ENCODE assay signal across 9 cellular contexts in genomic region chr1:2810281-2810680, GRCh38.
"Had no signal": no experiment of that assay in that cellular context is flagged by ENCODE, and none has a peak within 500 bp of the region (broad histone marks: within the 10 kb centered on the region; RNA-seq: fewer than 3 reads in every experiment).

No MANE protein-coding gene starts in this region.

- ATAC-seq: HCT116, K562 had no signal

- H3K27ac ChIP-seq: GM23248, HL-60 had no signal

- H2AFZ ChIP-seq: GM23248 had no signal

- H3K4me1 ChIP-seq: HAP-1 had no signal

- H3K4me3 Mint-ChIP-seq: HFFc6 had no signal

- H3K9me3 ChIP-seq: HAP-1 had no signal

- H3K27ac Mint-ChIP-seq: HFFc6 had no signal

- H3K4me3 ChIP-seq: GM23248, HAP-1, K562 had no signal

- DNase-seq: GM23248, GOT3, H7, HFFc6, IMR-90 had no signal

- H3K36me3 ChIP-seq: HAP-1 had no signal

- H3K9ac ChIP-seq: GM23248 had no signal
